Comparison of ENCODE assay signal across 8 cellular contexts in the genomic region with DNA sequence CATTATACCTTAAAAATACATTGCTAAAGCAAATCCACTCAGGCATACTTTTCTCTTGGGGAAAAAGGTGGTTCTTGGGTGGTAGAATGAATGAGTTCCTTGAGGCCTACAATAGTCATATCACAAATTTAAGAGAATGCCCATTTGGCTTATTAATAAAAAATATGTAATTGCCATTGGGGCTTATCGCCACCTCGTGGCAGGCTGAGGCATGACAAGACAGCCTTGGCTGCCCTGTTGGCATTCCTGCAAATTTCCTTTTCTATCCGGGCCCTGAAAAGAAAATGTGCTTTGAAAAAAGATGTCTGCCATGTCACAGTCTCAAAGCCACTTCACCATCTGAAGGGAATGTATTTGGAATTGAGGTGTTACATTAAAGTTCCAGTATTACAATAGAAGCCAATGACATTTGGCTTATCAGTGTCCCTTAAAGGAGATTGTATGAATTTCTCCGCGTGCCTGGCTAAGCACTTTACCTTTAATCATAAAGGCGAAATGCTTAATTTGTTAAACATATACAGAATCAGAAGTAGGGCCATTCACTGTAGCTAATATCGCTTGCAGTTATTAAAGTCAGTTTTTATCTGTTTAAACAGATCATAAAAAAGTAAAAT.
A peak's percentile ranks its signal among the peaks of the same experiment; 100 is the strongest.
DNase-seq lines count a peak whose midpoint lies in the region; ATAC-seq and TF ChIP-seq lines count a peak whose summit lies in the region.

No MANE protein-coding gene starts in this region.

- ATAC-seq in GM21619 (IDR thresholded peaks at IDR 0.05; ENCODE audit: unreplicated experiment): no peak

- 49 to 54% (median 53%) methylated on average over 7 of the region's 7 CpGs for WGBS in spleen, 5 donors

- TF ChIP-seq POLR2A in spleen (IDR thresholded peaks at IDR 0.05): no peak

- H3K36me3 ChIP-seq in right atrium auricular region (no peaks in the 10 kb centered on the region), spleen (no peaks in the 10 kb centered on the region)
- no peaks in the 10 kb centered on the region for H3K36me3 ChIP-seq in effector memory CD4-positive, alpha-beta T cell (ENCODE audit: control insufficient read depth, insufficient read depth, low read length)

- intact Hi-C loops in spleen (cut with DNase I; ENCODE audit: low total_unique reads): loop anchor here (2.0 kb wide), 1 partner anchor 67 kb away; no protein-coding TSS in a partner anchor

- H3K4me3 ChIP-seq in right atrium auricular region: no peak overlapping the region
- H3K4me3 ChIP-seq in spleen: no peak overlapping the region
- no peak overlapping the region for H3K4me3 ChIP-seq in effector memory CD4-positive, alpha-beta T cell (ENCODE audit: insufficient read depth, low read depth, low read length, poor library complexity, severe bottlenecking)

- peaks cover 0 to 6% of the 10 kb centered on the region in 2 donors for H3K9me3 ChIP-seq in right atrium auricular region
- H3K9me3 ChIP-seq in spleen: peaks cover 0 to 10% (median 8%) of the 10 kb centered on the region in 8 donors
- no peaks in the 10 kb centered on the region for H3K9me3 ChIP-seq in effector memory CD4-positive, alpha-beta T cell (ENCODE audit: control insufficient read depth, low read length)

- H3K4me1 ChIP-seq in right atrium auricular region (no peaks in the 10 kb centered on the region), spleen (no peaks in the 10 kb centered on the region)
- H3K4me1 ChIP-seq in effector memory CD4-positive, alpha-beta T cell (ENCODE audit: control insufficient read depth, insufficient read depth, low read length, poor library complexity, severe bottlenecking): no peaks in the 10 kb centered on the region

- DNase-seq in NCI-H526 (lab: John Stamatoyannopoulos, UW) (peak; percentile 5 to 40), NCI-H526 treated with DMSO at 0.1 percent for 48 hours (lab: John Stamatoyannopoulos, UW) (no peak), NCI-H460 (ENCODE audit: extremely low read depth, low read depth) (peak; percentile 16), right atrium auricular region (ENCODE audit: low spot score) (no peak), spleen (peak; percentile 68)
- peak; percentile 39 for DNase-seq in activated naive CD4-positive, alpha-beta T cell treated with anti-CD3 and anti-CD28 coated beads, Interleukin-2, amount 50 U/mL, for 16 hours
- no peak for DNase-seq in effector memory CD4-positive, alpha-beta T cell

- H3K27me3 ChIP-seq in right atrium auricular region: no peaks in the 10 kb centered on the region
- no peaks in the 10 kb centered on the region for H3K27me3 ChIP-seq in spleen (replicated peaks in 1 of 7)
- H3K27me3 ChIP-seq in effector memory CD4-positive, alpha-beta T cell (replicated peaks; ENCODE audit: control insufficient read depth, insufficient read depth, low read length, poor library complexity, severe bottlenecking): no peaks in the 10 kb centered on the region

- TF ChIP-seq CTCF in right atrium auricular region (IDR thresholded peaks at IDR 0.05): peak; percentile 87 to 90
- peak; percentile 57 to 93 (median 85) for TF ChIP-seq CTCF in spleen (IDR thresholded peaks at IDR 0.05 in 8 of 11, conservative IDR thresholded peaks at IDR 0.05 in 3 of 11)

- no peak overlapping the region for H3K27ac ChIP-seq in right atrium auricular region
- no peak overlapping the region for H3K27ac ChIP-seq in spleen
- no peak overlapping the region for H3K27ac ChIP-seq in effector memory CD4-positive, alpha-beta T cell (ENCODE audit: insufficient read depth, low read length, poor library complexity, severe bottlenecking)

Comparison
In these comparisons a context has a peak if more than half of its experiments do, and no peak if none do; other contexts are left out.
1. DNase-seq: peak in NCI-H526 (2 of 2), NCI-H460 (single experiment), activated naive CD4-positive, alpha-beta T cell treated with anti-CD3 and anti-CD28 coated beads, Interleukin-2, amount 50 U/mL, for 16 hours (single experiment) and spleen (single experiment); none in NCI-H526 treated with DMSO at 0.1 percent for 48 hours (single experiment), right atrium auricular region (single experiment) and effector memory CD4-positive, alpha-beta T cell (0 of 3).